In the genomic region with DNA sequence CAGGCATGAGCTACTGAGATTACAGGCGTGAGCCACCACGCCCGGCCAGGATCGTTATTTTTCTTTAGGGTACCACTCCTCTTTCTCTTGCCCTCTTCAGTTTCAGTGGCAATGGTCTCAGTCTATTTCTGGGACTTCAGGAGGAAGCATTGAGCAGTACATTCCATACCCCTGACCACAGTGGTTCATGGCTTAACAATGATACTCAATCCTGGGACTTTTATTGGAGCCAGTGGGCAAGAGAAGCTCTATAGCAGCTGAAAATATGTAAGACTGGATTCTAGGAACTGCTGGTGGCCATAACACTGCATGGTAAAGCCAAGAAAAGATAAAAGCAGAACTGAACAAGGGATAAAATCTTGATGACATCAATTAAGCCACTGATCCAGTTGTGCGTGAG, we compare ENCODE assay signal across 14 cellular contexts. TPM values are rescaled to one million over a fixed set of nuclear protein-coding genes. Genes with fewer than 3 reads are reported as not detected.
DNase-seq lines count a peak whose midpoint lies in the region; ATAC-seq and TF ChIP-seq lines count a peak whose summit lies in the region.
"Had no signal": no experiment of that assay in that cellular context is flagged by ENCODE, and none has a peak within 500 bp of the region (broad histone marks: within the 10 kb centered on the region; RNA-seq: fewer than 3 reads in every experiment).

No MANE protein-coding gene starts in this region.

- no peak overlapping the region for H3K4me2 ChIP-seq in osteoblast (ENCODE audit: insufficient read depth, low read length)

- H3K79me2 ChIP-seq in osteoblast (ENCODE audit: insufficient read depth, low read length), result no peaks in the 10 kb centered on the region

- no peaks in the 10 kb centered on the region for H3K9me3 ChIP-seq in osteoblast (ENCODE audit: low read depth, low read length)
- no peaks in the 10 kb centered on the region for H3K9me3 ChIP-seq in stomach
- H3K9me3 ChIP-seq: BE2C had no signal

- no peaks in the 10 kb centered on the region for H4K20me1 ChIP-seq in osteoblast (ENCODE audit: insufficient read depth, low read length)

- H3K4me3 ChIP-seq in osteoblast (ENCODE audit: insufficient read depth, low read length) (no peak overlapping the region), stomach (no peak overlapping the region)

- H3K36me3 ChIP-seq in osteoblast (ENCODE audit: insufficient read depth, low read length), result peaks cover 26% of the 10 kb centered on the region
- H3K36me3 ChIP-seq in stomach, result peaks cover 0 to 70% (median 67%) of the 10 kb centered on the region in 4 donors
- H3K36me3 ChIP-seq: BE2C had no signal

- H3K4me1 ChIP-seq in osteoblast (ENCODE audit: insufficient read depth, low read length), result peaks cover 3% of the 10 kb centered on the region
- peaks cover 0 to 6% (median 3%) of the 10 kb centered on the region in 4 donors for H3K4me1 ChIP-seq in stomach
- H3K4me1 ChIP-seq: BE2C had no signal

- intact Hi-C loops in stomach (cut with DNase I; ENCODE audit: low total_unique reads), result no loop called here

- TF ChIP-seq POLR2A in stomach (IDR thresholded peaks at IDR 0.05), result no peak

- TF ChIP-seq EP300 in stomach (IDR thresholded peaks at IDR 0.05), result no peak

- 77 to 98% (median 93%) methylated on average over 5 of the region's 5 CpGs for WGBS in stomach, 5 donors

- H3K27me3 ChIP-seq in osteoblast (ENCODE audit: insufficient read depth, low read length) (no peaks in the 10 kb centered on the region), stomach (no peaks in the 10 kb centered on the region)
- H3K27me3 ChIP-seq: BE2C had no signal

- ATAC-seq in GM21528 (IDR thresholded peaks at IDR 0.05; ENCODE audit: low FRiP score, unreplicated experiment), result no peak

- TF ChIP-seq CTCF in osteoblast (IDR thresholded peaks at IDR 0.05; ENCODE audit: extremely low read depth, low read depth, low read length) (no peak), stomach (IDR thresholded peaks at IDR 0.05) (no peak)

- peak overlapping the region; percentile 22 for H3K27ac ChIP-seq in osteoblast (ENCODE audit: low read depth, low read length)
- no peak overlapping the region for H3K27ac ChIP-seq in stomach
- H3K27ac ChIP-seq: C4-2B had no signal

- peak; percentile 46 for DNase-seq in EL
- peak; percentile 9 for DNase-seq in HS-27A (ENCODE audit: low read depth)
- peak; percentile 9 for DNase-seq in iris pigment epithelial cell (ENCODE audit: low read depth)
- no peak for DNase-seq in osteoblast (ENCODE audit: insufficient read length, low spot score, missing footprints)
- no peak for DNase-seq in NK-92 treated with Interleukin-12 subunit alpha and Interleukin-12 subunit beta, amount 100 ng/mL, for 24 hours (lab: John Stamatoyannopoulos, UW)
- no peak for DNase-seq in stomach
- DNase-seq in NCI-H524 (lab: John Stamatoyannopoulos, UW), result no peak
- DNase-seq: BE2C; CD4-positive, alpha-beta memory T cell; DMS79; GF-D8; HCEC 1CT had no signal

- no peak overlapping the region for H2AFZ ChIP-seq in osteoblast (ENCODE audit: low read length)

RNA-seq across cellular contexts. Expression of a gene that starts 5.8 kb away (rescaled TPM):
- total RNA-seq in osteoblast (8.0 and 8.7 TPM in 2 replicates), stomach (10 to 100 TPM in 2 of 5 donors, 1 to 10 TPM in 2, not detected in 1; 3.6 to 14.2 (median 10.1) TPM)
- 1 to 10 TPM; 2.0 to 8.8 (median 4.8) TPM for polyA plus RNA-seq in stomach

RNA-seq across cellular contexts. Expression of a gene that starts 28.4 kb away (rescaled TPM):
- total RNA-seq in osteoblast (30.8 and 31.2 TPM in 2 replicates), stomach (100 to 1,000 TPM in 1 of 5 donors, 10 to 100 TPM in 4; 10.4 to 162 (median 34.5) TPM)
- polyA plus RNA-seq in stomach, result 10 to 100 TPM; 16.4 to 22.0 (median 18.6) TPM

RNA-seq across cellular contexts. Expression of a gene that starts 40.8 kb away (rescaled TPM):
- 18.0 and 20.6 TPM in 2 replicates for total RNA-seq in osteoblast
- 10 to 100 TPM; 10.3 to 22.2 (median 19.3) TPM for total RNA-seq in stomach
- 1 to 10 TPM; 6.7 to 8.7 (median 7.8) TPM for polyA plus RNA-seq in stomach

Comparison
In these comparisons a context has a peak if more than half of its experiments do, and no peak if none do; other contexts are left out.
1. DNase-seq: peak in EL (single experiment), HS-27A (single experiment) and iris pigment epithelial cell (single experiment); none in osteoblast (single experiment), NK-92 treated with Interleukin-12 subunit alpha and Interleukin-12 subunit beta, amount 100 ng/mL, for 24 hours (single experiment), stomach (single experiment) and NCI-H524 (0 of 2).